1 cellular context compared by ENCODE assay signal in the genomic region with DNA sequence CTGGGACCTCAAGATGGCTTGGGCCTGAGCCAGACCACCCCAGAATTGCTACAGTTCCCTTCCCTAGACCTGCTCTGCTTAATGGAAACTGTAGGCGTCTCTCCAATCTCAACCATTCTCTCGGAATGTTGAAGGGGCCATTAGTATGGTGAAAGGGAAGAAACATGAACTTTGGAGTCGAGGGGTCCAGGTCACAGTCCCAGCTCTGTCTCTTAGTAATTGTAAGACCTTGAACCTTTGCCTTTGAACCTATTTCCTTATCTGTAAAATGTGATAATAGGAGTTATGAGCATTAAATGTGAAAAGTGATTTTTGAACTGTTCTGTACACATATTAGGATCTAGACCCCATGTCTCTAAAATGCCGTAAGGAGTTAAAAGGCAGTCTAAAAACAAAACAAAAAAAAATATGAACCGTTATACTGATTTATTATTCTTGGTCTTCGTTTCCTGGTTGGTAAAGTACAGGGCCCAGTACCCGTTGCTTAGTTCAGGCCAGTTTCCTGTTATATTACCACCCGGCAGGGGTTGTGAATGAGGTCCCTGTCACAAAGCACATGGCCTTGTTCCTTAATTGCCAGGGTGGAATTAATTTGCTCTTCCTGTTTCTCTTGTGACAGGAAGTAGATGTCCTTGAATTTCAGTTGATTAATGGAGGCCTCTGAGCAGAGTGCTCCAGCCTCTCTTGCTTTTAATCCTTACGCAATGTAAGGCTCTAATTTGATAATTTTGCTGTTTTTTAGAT.
TF ChIP-seq lines count a peak whose summit lies in the region.

No MANE protein-coding gene starts in this region.

TF ChIP-seq in K562, 482 proteins besides CTCF, POLR2A, EP300 and RAD21:
- no peak for TF ChIP-seq STAT5B (CRISPR knock-in tag; IDR thresholded peaks at IDR 0.05)
- no peak for TF ChIP-seq NR2C2 (CRISPR knock-in tag; IDR thresholded peaks at IDR 0.05)
- TF ChIP-seq NR2C2 (tag; IDR thresholded peaks at IDR 0.05): peak; percentile 39; the same call in 1 of the 2 replicates
- TF ChIP-seq LCOR (CRISPR knock-in tag; IDR thresholded peaks at IDR 0.05): no peak
- 0 out of 2 replicates have a peak, but pooled peaks have one; percentile 35 for TF ChIP-seq CEBPB (tag; IDR thresholded peaks at IDR 0.05)
- TF ChIP-seq SPI1 (IDR thresholded peaks at IDR 0.05; ENCODE audit: borderline replicate concordance, low read depth, low read length): peak; percentile 61; the same call in 1 of the 2 replicates
- TF ChIP-seq ETV1 (tag; conservative IDR thresholded peaks at IDR 0.05; ENCODE audit: low read depth): 0 out of 2 replicates have a peak, but pooled peaks have one; percentile 26
- 0 out of 2 replicates have a peak, but pooled peaks have one; percentile 27 for TF ChIP-seq GABPA (tag; conservative IDR thresholded peaks at IDR 0.05; ENCODE audit: low read depth)
- TF ChIP-seq CEBPG (CRISPR knock-in tag; IDR thresholded peaks at IDR 0.05): 0 out of 2 replicates have a peak, but pooled peaks have one; percentile 12
- TF ChIP-seq CEBPG (tag; conservative IDR thresholded peaks at IDR 0.05 in 1 of 2, IDR thresholded peaks at IDR 0.05 in 1 of 2): peak in 1 of 2 experiments; percentile 47; a peak in 1 of 4 replicates
- TF ChIP-seq MEIS2 (IDR thresholded peaks at IDR 0.05; ENCODE audit: partially characterized antibody): peak; percentile 59
